Comparison of ENCODE assay signal across 8 cellular contexts in the genomic region with DNA sequence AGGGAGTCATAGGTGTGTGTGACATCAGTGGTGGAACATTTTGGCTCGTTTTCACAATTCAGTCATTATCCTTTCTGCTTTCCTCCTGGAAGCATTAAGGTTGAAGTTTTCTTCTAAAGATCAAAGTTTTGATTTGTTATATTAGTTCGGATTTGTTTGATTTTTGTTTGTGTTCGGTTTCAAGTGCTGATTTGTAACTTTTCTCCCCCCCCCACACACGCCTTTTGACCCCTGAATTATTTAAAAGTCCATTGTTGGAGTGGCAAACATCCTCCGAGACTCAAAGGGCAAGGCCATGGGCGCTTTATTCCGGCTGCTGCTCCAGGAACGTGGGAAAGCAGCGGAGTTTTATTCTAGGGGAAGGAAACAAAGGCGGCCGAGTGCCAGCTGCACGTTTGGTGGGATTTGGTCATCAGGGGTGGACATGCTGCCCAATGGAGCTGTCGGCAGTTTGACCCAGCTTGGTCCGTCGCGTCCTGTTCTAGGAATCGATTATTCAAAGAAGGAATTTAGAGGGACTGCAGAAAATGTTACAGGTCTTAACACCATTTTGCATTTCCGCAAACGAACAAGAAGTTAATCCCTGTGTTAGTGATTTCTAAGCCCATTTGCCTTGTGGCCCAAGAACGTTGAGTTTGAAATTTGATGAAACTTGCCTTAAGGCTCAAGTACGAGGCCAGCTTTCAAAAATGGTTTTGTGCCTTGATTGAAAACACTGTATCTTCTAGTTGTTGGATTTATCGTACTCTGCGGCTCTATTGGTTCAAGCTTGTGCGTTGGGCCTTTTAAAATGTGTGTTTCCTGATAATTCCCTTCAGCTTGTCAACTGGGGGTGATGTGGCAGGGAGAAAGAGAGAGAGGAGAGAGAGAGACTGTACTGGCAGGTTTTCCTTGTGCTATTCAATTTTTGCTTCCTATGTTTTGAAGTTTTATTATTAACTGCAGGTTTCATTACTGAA. TPM values are rescaled to one million over a fixed set of nuclear protein-coding genes. Genes with fewer than 3 reads are reported as not detected.
DNase-seq lines count a peak whose midpoint lies in the region; ATAC-seq and TF ChIP-seq lines count a peak whose summit lies in the region.

No MANE protein-coding gene starts in this region.

- H2AK5ac ChIP-seq in IMR-90 (ENCODE audit: low read depth, low read length) = peak overlapping the region; percentile 52; the same call in 1 of the 2 replicates

- intact Hi-C loops in CD4-positive, alpha-beta T cell (cut with DNase I, micrococcal nuclease) = loop anchor here (5.0 to 10.0 kb wide), 5 partner anchors 74 to 339 kb away; a partner anchor contains a TSS
- intact Hi-C loops in IMR-90 (cut with micrococcal nuclease) = loop anchor here (5.0 kb wide), 1 partner anchor 291 kb away; a partner anchor contains a TSS

- H3K4me1 Mint-ChIP-seq in CD4-positive, alpha-beta T cell (ENCODE audit: low read depth) = peaks cover 41% of the 10 kb centered on the region
- peaks cover 38% of the 10 kb centered on the region for H3K4me1 Mint-ChIP-seq in activated naive CD8-positive, alpha-beta T cell treated with anti-CD3 and anti-CD28 coated beads, Interleukin-2, amount 50 U/mL, for 24 hours

- no peaks in the 10 kb centered on the region for H3K27me3 ChIP-seq in CD4-positive, alpha-beta T cell (ENCODE audit: control insufficient read depth, insufficient read depth, low read length)
- no peaks in the 10 kb centered on the region for H3K27me3 ChIP-seq in IMR-90 (ENCODE audit: control insufficient read depth, insufficient read depth, low read length)
- no peaks in the 10 kb centered on the region for H3K27me3 ChIP-seq in right atrium auricular region

- no peaks in the 10 kb centered on the region for H3K9me3 ChIP-seq in CD4-positive, alpha-beta T cell (ENCODE audit: control insufficient read depth, low read length)
- H3K9me3 ChIP-seq in IMR-90 (ENCODE audit: control insufficient read depth, insufficient read depth, low read length) (no peaks in the 10 kb centered on the region), right atrium auricular region (no peaks in the 10 kb centered on the region)

- H2BK15ac ChIP-seq in IMR-90 (ENCODE audit: low read depth, low read length) = peak overlapping the region; percentile 3; the same call in 1 of the 3 replicates

- H3K23ac ChIP-seq in IMR-90 (ENCODE audit: low read depth, low read length) = peak overlapping the region; percentile 85

- H2AFZ ChIP-seq in IMR-90 (replicated peaks; ENCODE audit: low read length, poor library complexity) = peak overlapping the region; percentile 92

- no peak for DNase-seq in CD4-positive, alpha-beta T cell
- peak; percentile 30 for DNase-seq in IMR-90
- no peak for DNase-seq in activated naive CD8-positive, alpha-beta T cell treated with anti-CD3 and anti-CD28 coated beads, Interleukin-2, amount 50 U/mL, for 24 hours
- no peak for DNase-seq in right atrium auricular region (ENCODE audit: low spot score)
- DNase-seq in retina = peak; percentile 59
- no peak for DNase-seq in mucosa of gallbladder (ENCODE audit: low spot score)
- DNase-seq in iPS-NIHi7 (ENCODE audit: extremely low spot score) = no peak

- TF ChIP-seq CTCF in CD4-positive, alpha-beta T cell (IDR thresholded peaks at IDR 0.05) = no peak
- no peak for TF ChIP-seq CTCF in IMR-90 (conservative IDR thresholded peaks at IDR 0.05; ENCODE audit: low read depth, low read length)
- TF ChIP-seq CTCF in right atrium auricular region (IDR thresholded peaks at IDR 0.05) = no peak

- no peak for TF ChIP-seq RAD21 in IMR-90 (IDR thresholded peaks at IDR 0.05; ENCODE audit: low read length)

- H3K4me1 ChIP-seq in IMR-90 (ENCODE audit: control insufficient read depth, insufficient read depth, low read length) (peaks cover 2% of the 10 kb centered on the region), right atrium auricular region (peaks cover 0 to 18% of the 10 kb centered on the region in 2 donors)

- in situ Hi-C loops in IMR-90 (cut with MboI; ENCODE audit: low sequenced_read_pairs) = no loop called here

- WGBS in IMR-90 (ENCODE audit: extremely low coverage in 2 of 2, insufficient read length in 1 of 2), 2 experiments = 25% methylated on average over 8 of the region's 24 CpGs; no CpG with 5 or more reads in 1 of the 2 experiments

- H3K4me3 ChIP-seq in IMR-90 (ENCODE audit: insufficient read depth, low read depth, low read length) (peak overlapping the region; percentile 80), right atrium auricular region (peak overlapping the region; percentile 70 to 71)

- peak overlapping the region; percentile 96 for H3K4me3 Mint-ChIP-seq in CD4-positive, alpha-beta T cell
- peak overlapping the region; percentile 95 for H3K4me3 Mint-ChIP-seq in activated naive CD8-positive, alpha-beta T cell treated with anti-CD3 and anti-CD28 coated beads, Interleukin-2, amount 50 U/mL, for 24 hours

- CTCF ChIA-PET in CD4-positive, alpha-beta T cell (lab: Charles Lee) = interaction anchor here (1.9 kb wide), 1 partner anchor 40 kb away, joined by 5 read pairs; no protein-coding TSS in a partner anchor
- CTCF ChIA-PET in IMR-90 (lab: Yijun Ruan, JAX) = no interaction called here

- H4K91ac ChIP-seq in IMR-90 (ENCODE audit: insufficient read depth, low read depth, low read length) = peak overlapping the region; percentile 50

- peak overlapping the region; percentile 56 for H3K4ac ChIP-seq in IMR-90 (ENCODE audit: low read depth, low read length)

- H2BK120ac ChIP-seq in IMR-90 (ENCODE audit: low read depth, low read length) = peak overlapping the region; percentile 48

- peak overlapping the region; percentile 91 for H3K9ac ChIP-seq in IMR-90 (ENCODE audit: low read depth, low read length)

- H4K20me1 ChIP-seq in IMR-90 (ENCODE audit: insufficient read depth, low read length) = no peaks in the 10 kb centered on the region

- H2BK20ac ChIP-seq in IMR-90 (ENCODE audit: low read depth, low read length) = no peak overlapping the region

- peak overlapping the region; percentile 60; the same call in 1 of the 2 replicates for H3K18ac ChIP-seq in IMR-90 (ENCODE audit: low read depth, low read length)

- H3K14ac ChIP-seq in IMR-90 (replicated peaks; ENCODE audit: low read depth, low read length) = peak overlapping the region; percentile 77

- peaks cover 20% of the 10 kb centered on the region for H3K36me3 Mint-ChIP-seq in CD4-positive, alpha-beta T cell (ENCODE audit: low read depth)
- H3K36me3 Mint-ChIP-seq in activated naive CD8-positive, alpha-beta T cell treated with anti-CD3 and anti-CD28 coated beads, Interleukin-2, amount 50 U/mL, for 24 hours (ENCODE audit: low read depth) = peaks cover 5% of the 10 kb centered on the region

- H3K27ac ChIP-seq in CD4-positive, alpha-beta T cell (ENCODE audit: low read depth, low read length) = peak overlapping the region; percentile 84
- H3K27ac ChIP-seq in IMR-90 (ENCODE audit: insufficient read depth, low read length) (peak overlapping the region; percentile 93), right atrium auricular region (peak overlapping the region; percentile 96 to 97)

- dilution Hi-C loops in IMR-90 (cut with HindIII; ENCODE audit: low sequenced_read_pairs, unreplicated experiment) = no loop called here

- POLR2A ChIA-PET in CD4-positive, alpha-beta T cell (lab: Charles Lee) = interaction anchor here (1.0 kb wide), 1 partner anchor 289 kb away, joined by 3 read pairs; no protein-coding TSS in a partner anchor
- POLR2A ChIA-PET in IMR-90 (lab: Charles Lee; ENCODE audit: unreplicated experiment) = interaction anchor here (0.6 kb wide), 1 partner anchor 30 kb away, joined by 3 read pairs; no protein-coding TSS in a partner anchor

- peak overlapping the region; percentile 38 to 96 for H4K8ac ChIP-seq in IMR-90 (ENCODE audit: low read depth in 2 of 2, low read length in 2 of 2)

- H3K36me3 ChIP-seq in IMR-90 (ENCODE audit: control insufficient read depth, insufficient read depth, low read length) (no peaks in the 10 kb centered on the region), right atrium auricular region (no peaks in the 10 kb centered on the region)

- H3K79me1 ChIP-seq in IMR-90 (ENCODE audit: low read depth in 1 of 2, low read length in 2 of 2) = peaks cover 0 to 28% of the 10 kb centered on the region in 2 experiments; a peak in 3 of 4 replicates

- no peaks in the 10 kb centered on the region for H3K9me3 Mint-ChIP-seq in CD4-positive, alpha-beta T cell
- H3K9me3 Mint-ChIP-seq in activated naive CD8-positive, alpha-beta T cell treated with anti-CD3 and anti-CD28 coated beads, Interleukin-2, amount 50 U/mL, for 24 hours = no peaks in the 10 kb centered on the region

- peak overlapping the region; percentile 97 for H3K4me2 ChIP-seq in IMR-90 (ENCODE audit: low read depth, low read length)

- peak overlapping the region; percentile 94 for H3K27ac Mint-ChIP-seq in CD4-positive, alpha-beta T cell
- peak overlapping the region; percentile 93 for H3K27ac Mint-ChIP-seq in activated naive CD8-positive, alpha-beta T cell treated with anti-CD3 and anti-CD28 coated beads, Interleukin-2, amount 50 U/mL, for 24 hours

- no peaks in the 10 kb centered on the region for H3K9me1 ChIP-seq in IMR-90 (ENCODE audit: insufficient read depth, low read length)

- BruUV-seq in IMR-90 (replicated peaks; lab: Mats Ljungman, UMichigan) = TSS peak; percentile 68

- ATAC-seq in CD4-positive, alpha-beta T cell (ENCODE audit: poor library complexity) = no peak
- no peak for ATAC-seq in IMR-90 (ENCODE audit: low read depth)
- no peak for ATAC-seq in activated naive CD8-positive, alpha-beta T cell treated with anti-CD3 and anti-CD28 coated beads, Interleukin-2, amount 50 U/mL, for 24 hours
- no peak for ATAC-seq in GM18502 (IDR thresholded peaks at IDR 0.05; ENCODE audit: poor library complexity, unreplicated experiment)

- H3K27me3 Mint-ChIP-seq in CD4-positive, alpha-beta T cell = no peaks in the 10 kb centered on the region
- H3K27me3 Mint-ChIP-seq in activated naive CD8-positive, alpha-beta T cell treated with anti-CD3 and anti-CD28 coated beads, Interleukin-2, amount 50 U/mL, for 24 hours = no peaks in the 10 kb centered on the region

- H4K5ac ChIP-seq in IMR-90 (ENCODE audit: low read depth, low read length) = peak overlapping the region; percentile 95

- TF ChIP-seq POLR2A in IMR-90 (IDR thresholded peaks at IDR 0.05; ENCODE audit: low read depth, low read length) = no peak; the same call in 1 of the 2 replicates

- peak overlapping the region; percentile 83 for H2BK5ac ChIP-seq in IMR-90 (ENCODE audit: low read depth, low read length, poor library complexity, severe bottlenecking)

- peak overlapping the region; percentile 67 for H3K56ac ChIP-seq in IMR-90 (ENCODE audit: extremely low read depth, insufficient read depth, low read length)

- H2AK9ac ChIP-seq in IMR-90 (replicated peaks; ENCODE audit: low read depth, low read length, poor library complexity) = peak overlapping the region; percentile 45

TF ChIP-seq in IMR-90, 13 proteins besides CTCF, POLR2A, EP300 and RAD21:
- TF ChIP-seq BHLHE40 (IDR thresholded peaks at IDR 0.05; ENCODE audit: low read depth, low read length) (peak; percentile 63), RCOR1 (IDR thresholded peaks at IDR 0.05; ENCODE audit: insufficient replicate concordance, low read length) (no peak)

RNA-seq across cellular contexts. Expression of a gene that starts 0.6 kb away (rescaled TPM):
- total RNA-seq in CD4-positive, alpha-beta T cell = 1 to 10 TPM; 3.1 to 3.9 TPM
- total RNA-seq in IMR-90 (2012; rRNA removed) (7.8 and 8.1 TPM in 2 replicates), right atrium auricular region (10 to 100 TPM; 10.5 to 12.1 TPM), mucosa of gallbladder (11.1 TPM)
- 2.8 and 3.0 TPM in 2 replicates for polyA plus RNA-seq in IMR-90 (2012; rRNA removed)
- 0.88 and 0.90 TPM in 2 replicates for polyA plus RNA-seq in IMR-90 (2012; cell fraction: cytosol; rRNA removed)
- polyA plus RNA-seq in IMR-90 (2012; cell fraction: nucleus; rRNA removed; ENCODE audit: low replicate concordance) = 1.8 and 6.5 TPM in 2 replicates

Comparison
In these comparisons a context has a peak if more than half of its experiments do, and no peak if none do; other contexts are left out.
1. DNase-seq: peak in IMR-90 (single experiment) and retina (single experiment); none in CD4-positive, alpha-beta T cell (0 of 10), activated naive CD8-positive, alpha-beta T cell treated with anti-CD3 and anti-CD28 coated beads, Interleukin-2, amount 50 U/mL, for 24 hours (single experiment), right atrium auricular region (single experiment), mucosa of gallbladder (single experiment) and iPS-NIHi7 (single experiment).
2. Peak in every context shown above with its lines, with median percentiles within 50 percentile points of each other: H3K27ac ChIP-seq.